ENCODE assay signal across 1 cellular context in the genomic region with DNA sequence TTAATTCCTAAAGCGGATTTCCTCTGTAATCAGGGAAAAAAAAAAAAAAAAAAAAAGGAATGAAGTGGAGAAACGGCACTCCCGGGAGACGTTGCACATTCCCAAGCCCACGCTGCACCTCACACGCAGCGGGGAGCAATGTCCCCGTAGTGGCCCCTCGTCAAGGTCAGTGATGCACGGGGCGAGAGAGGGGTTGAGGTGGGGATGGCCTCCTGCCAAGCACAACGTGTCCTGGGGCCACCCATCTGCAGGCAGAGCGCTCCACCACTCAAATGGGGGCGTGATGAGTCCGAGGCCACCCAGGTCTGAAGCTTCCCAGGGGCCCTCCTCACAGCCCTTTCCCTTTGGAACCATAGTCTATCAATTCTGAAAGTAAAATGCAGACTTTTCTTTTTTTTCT.
A peak's percentile ranks its signal among the peaks of the same experiment; 100 is the strongest.
TF ChIP-seq lines count a peak whose summit lies in the region.

No MANE protein-coding gene starts in this region.

TF ChIP-seq in HEK293, 187 proteins besides CTCF, POLR2A, EP300 and RAD21 (continued from another document):
- TF ChIP-seq ZNF707 (tag by site-specific recombination; IDR thresholded peaks at IDR 0.05) (no peak), ZFP41 (tag by site-specific recombination; IDR thresholded peaks at IDR 0.05; ENCODE audit: borderline replicate concordance) (no peak), SP3 (tag by site-specific recombination; IDR thresholded peaks at IDR 0.05) (no peak), ZIC2 (tag by site-specific recombination; IDR thresholded peaks at IDR 0.05) (peak; percentile 54; the same call in 1 of the 2 replicates), ZNF302 (tag by site-specific recombination; IDR thresholded peaks at IDR 0.05; ENCODE audit: low read depth) (no peak), REST (tag by site-specific recombination; IDR thresholded peaks at IDR 0.05) (no peak)
